Comparison of ENCODE assay signal across 1 cellular context in genomic region chr6:30615958-30616810, GRCh38.
TF ChIP-seq lines count a peak whose summit lies in the region.

No MANE protein-coding gene starts in this region.

TF ChIP-seq in GM23338, 12 proteins besides CTCF, POLR2A, EP300 and RAD21 (continued from another document):
- TF ChIP-seq ZNF462 (CRISPR knock-in tag; IDR thresholded peaks at IDR 0.05) = no peak
TF ChIP-seq in GM23338: peak in this region for 2.
